In the genomic region with DNA sequence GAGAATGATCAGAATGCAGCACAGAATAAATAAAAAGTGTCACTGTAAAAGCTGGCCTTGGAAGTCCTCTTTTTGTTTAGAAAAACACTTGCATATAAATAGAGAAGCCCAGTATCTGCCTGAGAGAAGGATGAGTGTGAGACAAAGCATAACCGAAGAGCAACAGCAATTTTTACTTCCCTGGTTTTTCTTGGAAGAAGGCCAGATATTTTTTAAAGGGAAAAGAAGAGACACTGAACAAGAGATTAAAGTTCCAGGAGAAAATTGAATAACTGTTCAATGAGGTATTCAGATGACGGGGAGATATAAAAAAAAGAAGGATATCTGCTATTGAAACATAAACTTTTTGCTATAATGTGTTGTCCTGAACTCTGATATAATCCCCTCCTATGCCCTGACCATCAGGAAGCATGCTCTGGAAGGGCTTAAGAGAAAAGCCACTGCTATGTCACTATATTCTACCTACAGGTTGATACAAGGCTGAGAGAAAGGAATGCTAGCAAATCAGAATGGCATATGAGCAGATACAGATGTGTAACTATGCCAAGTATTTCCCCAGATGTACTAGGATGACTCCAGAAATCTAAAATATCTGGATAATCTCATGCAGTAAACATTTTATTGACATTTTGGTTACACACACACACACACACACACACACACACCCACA, we compare ENCODE assay signal across 2 cellular contexts.
TF ChIP-seq lines count a peak whose summit lies in the region.

No MANE protein-coding gene starts in this region.

TF ChIP-seq in GM23338, 12 proteins besides CTCF, POLR2A, EP300 and RAD21 (continues in another document):
- TF ChIP-seq, protein P1, sequence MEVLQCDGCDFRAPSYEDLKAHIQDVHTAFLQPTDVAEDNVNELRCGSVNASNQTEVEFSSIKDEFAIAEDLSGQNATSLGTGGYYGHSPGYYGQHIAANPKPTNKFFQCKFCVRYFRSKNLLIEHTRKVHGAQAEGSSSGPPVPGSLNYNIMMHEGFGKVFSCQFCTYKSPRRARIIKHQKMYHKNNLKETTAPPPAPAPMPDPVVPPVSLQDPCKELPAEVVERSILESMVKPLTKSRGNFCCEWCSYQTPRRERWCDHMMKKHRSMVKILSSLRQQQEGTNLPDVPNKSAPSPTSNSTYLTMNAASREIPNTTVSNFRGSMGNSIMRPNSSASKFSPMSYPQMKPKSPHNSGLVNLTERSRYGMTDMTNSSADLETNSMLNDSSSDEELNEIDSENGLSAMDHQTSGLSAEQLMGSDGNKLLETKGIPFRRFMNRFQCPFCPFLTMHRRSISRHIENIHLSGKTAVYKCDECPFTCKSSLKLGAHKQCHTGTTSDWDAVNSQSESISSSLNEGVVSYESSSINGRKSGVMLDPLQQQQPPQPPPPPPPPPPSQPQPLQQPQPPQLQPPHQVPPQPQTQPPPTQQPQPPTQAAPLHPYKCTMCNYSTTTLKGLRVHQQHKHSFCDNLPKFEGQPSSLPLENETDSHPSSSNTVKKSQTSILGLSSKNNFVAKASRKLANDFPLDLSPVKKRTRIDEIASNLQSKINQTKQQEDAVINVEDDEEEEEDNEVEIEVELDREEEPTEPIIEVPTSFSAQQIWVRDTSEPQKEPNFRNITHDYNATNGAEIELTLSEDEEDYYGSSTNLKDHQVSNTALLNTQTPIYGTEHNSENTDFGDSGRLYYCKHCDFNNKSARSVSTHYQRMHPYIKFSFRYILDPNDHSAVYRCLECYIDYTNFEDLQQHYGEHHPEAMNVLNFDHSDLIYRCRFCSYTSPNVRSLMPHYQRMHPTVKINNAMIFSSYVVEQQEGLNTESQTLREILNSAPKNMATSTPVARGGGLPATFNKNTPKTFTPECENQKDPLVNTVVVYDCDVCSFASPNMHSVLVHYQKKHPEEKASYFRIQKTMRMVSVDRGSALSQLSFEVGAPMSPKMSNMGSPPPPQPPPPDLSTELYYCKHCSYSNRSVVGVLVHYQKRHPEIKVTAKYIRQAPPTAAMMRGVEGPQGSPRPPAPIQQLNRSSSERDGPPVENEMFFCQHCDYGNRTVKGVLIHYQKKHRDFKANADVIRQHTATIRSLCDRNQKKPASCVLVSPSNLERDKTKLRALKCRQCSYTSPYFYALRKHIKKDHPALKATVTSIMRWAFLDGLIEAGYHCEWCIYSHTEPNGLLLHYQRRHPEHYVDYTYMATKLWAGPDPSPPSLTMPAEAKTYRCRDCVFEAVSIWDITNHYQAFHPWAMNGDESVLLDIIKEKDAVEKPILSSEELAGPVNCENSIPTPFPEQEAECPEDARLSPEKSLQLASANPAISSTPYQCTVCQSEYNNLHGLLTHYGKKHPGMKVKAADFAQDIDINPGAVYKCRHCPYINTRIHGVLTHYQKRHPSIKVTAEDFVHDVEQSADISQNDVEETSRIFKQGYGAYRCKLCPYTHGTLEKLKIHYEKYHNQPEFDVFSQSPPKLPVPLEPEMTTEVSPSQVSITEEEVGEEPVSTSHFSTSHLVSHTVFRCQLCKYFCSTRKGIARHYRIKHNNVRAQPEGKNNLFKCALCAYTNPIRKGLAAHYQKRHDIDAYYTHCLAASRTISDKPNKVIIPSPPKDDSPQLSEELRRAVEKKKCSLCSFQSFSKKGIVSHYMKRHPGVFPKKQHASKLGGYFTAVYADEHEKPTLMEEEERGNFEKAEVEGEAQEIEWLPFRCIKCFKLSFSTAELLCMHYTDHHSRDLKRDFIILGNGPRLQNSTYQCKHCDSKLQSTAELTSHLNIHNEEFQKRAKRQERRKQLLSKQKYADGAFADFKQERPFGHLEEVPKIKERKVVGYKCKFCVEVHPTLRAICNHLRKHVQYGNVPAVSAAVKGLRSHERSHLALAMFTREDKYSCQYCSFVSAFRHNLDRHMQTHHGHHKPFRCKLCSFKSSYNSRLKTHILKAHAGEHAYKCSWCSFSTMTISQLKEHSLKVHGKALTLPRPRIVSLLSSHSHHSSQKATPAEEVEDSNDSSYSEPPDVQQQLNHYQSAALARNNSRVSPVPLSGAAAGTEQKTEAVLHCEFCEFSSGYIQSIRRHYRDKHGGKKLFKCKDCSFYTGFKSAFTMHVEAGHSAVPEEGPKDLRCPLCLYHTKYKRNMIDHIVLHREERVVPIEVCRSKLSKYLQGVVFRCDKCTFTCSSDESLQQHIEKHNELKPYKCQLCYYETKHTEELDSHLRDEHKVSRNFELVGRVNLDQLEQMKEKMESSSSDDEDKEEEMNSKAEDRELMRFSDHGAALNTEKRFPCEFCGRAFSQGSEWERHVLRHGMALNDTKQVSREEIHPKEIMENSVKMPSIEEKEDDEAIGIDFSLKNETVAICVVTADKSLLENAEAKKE (CRISPR knock-in tag; IDR thresholded peaks at IDR 0.05) = no peak
- TF ChIP-seq ZNF331 (CRISPR knock-in tag; IDR thresholded peaks at IDR 0.05; ENCODE audit: low read depth) = no peak
- TF ChIP-seq REST (IDR thresholded peaks at IDR 0.05; ENCODE audit: unreplicated experiment) = no peak
- TF ChIP-seq EZH2 (IDR thresholded peaks at IDR 0.05; ENCODE audit: low read depth, unreplicated experiment) = no peak
- no peak for TF ChIP-seq JUNB (IDR thresholded peaks at IDR 0.05; ENCODE audit: unreplicated experiment)
- no peak for TF ChIP-seq POLR2AphosphoS5 (IDR thresholded peaks at IDR 0.05; ENCODE audit: low read depth)
- no peak for TF ChIP-seq EZH2phosphoT487 (IDR thresholded peaks at IDR 0.05; ENCODE audit: unreplicated experiment)
- no peak for TF ChIP-seq ETS1 (IDR thresholded peaks at IDR 0.05)

TF ChIP-seq in SK-N-SH treated with all-trans-retinoic acid at 6 μM for 48 hours, 23 proteins besides CTCF, POLR2A, EP300 and RAD21 (continued from another document):
- peak; percentile 46; the same call in 1 of the 2 replicates for TF ChIP-seq TSHZ2 (CRISPR knock-in tag; IDR thresholded peaks at IDR 0.05)
- TF ChIP-seq GLIS3 (CRISPR knock-in tag; IDR thresholded peaks at IDR 0.05) = no peak
- no peak for TF ChIP-seq POU6F1 (CRISPR knock-in tag; IDR thresholded peaks at IDR 0.05; ENCODE audit: borderline replicate concordance, low read depth)
- no peak for TF ChIP-seq CREB5 (CRISPR knock-in tag; IDR thresholded peaks at IDR 0.05; ENCODE audit: low read depth)
- TF ChIP-seq CSRNP3 (CRISPR knock-in tag; IDR thresholded peaks at IDR 0.05) = no peak
- no peak for TF ChIP-seq ZFP30 (CRISPR knock-in tag; IDR thresholded peaks at IDR 0.05)
- TF ChIP-seq ARNTL (CRISPR knock-in tag; IDR thresholded peaks at IDR 0.05; ENCODE audit: borderline replicate concordance, low read depth) = no peak
- no peak for TF ChIP-seq TCF4 (CRISPR knock-in tag; IDR thresholded peaks at IDR 0.05; ENCODE audit: borderline replicate concordance)
- TF ChIP-seq OSR1 (CRISPR knock-in tag; IDR thresholded peaks at IDR 0.05) = no peak
- TF ChIP-seq CSDC2 (CRISPR knock-in tag; IDR thresholded peaks at IDR 0.05) = no peak
- no peak for TF ChIP-seq RARB (CRISPR knock-in tag; IDR thresholded peaks at IDR 0.05)
- TF ChIP-seq ZNF8 (CRISPR knock-in tag; IDR thresholded peaks at IDR 0.05) = no peak
- peak; percentile 60 for TF ChIP-seq ISL1 (CRISPR knock-in tag; IDR thresholded peaks at IDR 0.05)
- TF ChIP-seq BACH2 (CRISPR knock-in tag; IDR thresholded peaks at IDR 0.05; ENCODE audit: borderline replicate concordance) = no peak
- TF ChIP-seq ZNF70 (CRISPR knock-in tag; IDR thresholded peaks at IDR 0.05) = peak; percentile 100
- no peak for TF ChIP-seq ZNF565 (CRISPR knock-in tag; conservative IDR thresholded peaks at IDR 0.05; ENCODE audit: low read depth)
- no peak for TF ChIP-seq PPARA (CRISPR knock-in tag; IDR thresholded peaks at IDR 0.05; ENCODE audit: borderline replicate concordance)
- no peak for TF ChIP-seq ZC3H10 (CRISPR knock-in tag; IDR thresholded peaks at IDR 0.05)
